19 cellular contexts compared by ENCODE assay signal in genomic region chr2:170582313-170582712, GRCh38.
DNase-seq lines count a peak whose midpoint lies in the region; ATAC-seq, FAIRE-seq and TF ChIP-seq lines count a peak whose summit lies in the region.
"Had no signal": no experiment of that assay in that cellular context is flagged by ENCODE, and none has a peak within 500 bp of the region (broad histone marks: within the 10 kb centered on the region; RNA-seq: fewer than 3 reads in every experiment).

No MANE protein-coding gene starts in this region.

- H3K4me3 ChIP-seq in GM23338: 0 out of 2 replicates have a peak overlapping the region, but pooled peaks have one; percentile 34
- no peak overlapping the region for H3K4me3 ChIP-seq in HUES48 (ENCODE audit: low read depth, low read length)
- no peak overlapping the region; a peak in 1 of 8 replicates for H3K4me3 ChIP-seq in H1 (ENCODE audit: extremely low read depth in 1 of 4, insufficient read depth in 2 of 4, low read depth in 3 of 4, low read length in 4 of 4)
- no peak overlapping the region for H3K4me3 ChIP-seq in uterus
- H3K4me3 ChIP-seq: BLaER1 treated with 17β-estradiol and CSF1 and Interleukin-3, amounts not matched to agents 10 nM and 100 nM; SK-N-MC had no signal

- no peak overlapping the region for H3K56ac ChIP-seq in H1 (replicated peaks; ENCODE audit: insufficient read length, low read depth, low read length)

- CTCF ChIA-PET in H1 (lab: Charles Lee; ENCODE audit: partially characterized antibody): interaction anchor here (0.9 to 1.4 kb wide), 3 partner anchors 26 to 347 kb away, joined by 3 read pairs; no protein-coding TSS in a partner anchor

- H3K14ac ChIP-seq in H1 (ENCODE audit: insufficient read length): no peak overlapping the region

- H3K4me1 Mint-ChIP-seq in GM23338 (peaks cover 15% of the 10 kb centered on the region; the same call in 2 of the 3 replicates), nephron progenitor cell (peaks cover 55% of the 10 kb centered on the region)

- H3K9me3 Mint-ChIP-seq in GM23338 (no peaks in the 10 kb centered on the region), nephron progenitor cell (no peaks in the 10 kb centered on the region)
- H3K9me3 Mint-ChIP-seq: CD8-positive, alpha-beta T cell had no signal

- TF ChIP-seq RAD21 in H1 (IDR thresholded peaks at IDR 0.05 in 1 of 2, conservative IDR thresholded peaks at IDR 0.05 in 1 of 2; ENCODE audit: low read depth in 2 of 2, low read length in 2 of 2): no peak

- no peak overlapping the region for H3K4ac ChIP-seq in H1 (replicated peaks; ENCODE audit: insufficient read length, low read depth, low read length)

- H3K36me3 Mint-ChIP-seq in GM23338 (ENCODE audit: low read depth) (no peaks in the 10 kb centered on the region), nephron progenitor cell (ENCODE audit: low read depth) (no peaks in the 10 kb centered on the region)
- H3K36me3 Mint-ChIP-seq: CD8-positive, alpha-beta T cell had no signal

- H3K4me1 ChIP-seq in GM23338 (ENCODE audit: insufficient read depth) (peaks cover 15% of the 10 kb centered on the region), HUES48 (ENCODE audit: control insufficient read depth, insufficient read depth, low read length) (peaks cover 11% of the 10 kb centered on the region), H1 (replicated peaks in 1 of 4; ENCODE audit: control insufficient read depth in 3 of 4, insufficient read depth in 4 of 4, low read length in 3 of 4) (peaks cover 0 to 8% (median 7%) of the 10 kb centered on the region in 4 experiments; a peak in 4 of 7 replicates), uterus (no peaks in the 10 kb centered on the region)
- H3K4me1 ChIP-seq: BLaER1 treated with 17β-estradiol and CSF1 and Interleukin-3, amounts not matched to agents 10 nM and 100 nM had no signal

- no peak for TF ChIP-seq CTCF in GM23338 (conservative IDR thresholded peaks at IDR 0.05; ENCODE audit: low read depth in 2 of 2)
- no peak for TF ChIP-seq CTCF in H1 (IDR thresholded peaks at IDR 0.05; ENCODE audit: control extremely low read depth in 1 of 3, insufficient read depth in 1 of 3, low read depth in 1 of 3, low read length in 3 of 3)
- no peak for TF ChIP-seq CTCF in nephron progenitor cell (IDR thresholded peaks at IDR 0.05)
- TF ChIP-seq CTCF in uterus (IDR thresholded peaks at IDR 0.05): no peak

- POLR2A ChIA-PET in H1 (lab: Charles Lee; ENCODE audit: partially characterized antibody): interaction anchor here (1.5 kb wide), 1 partner anchor 11 kb away, joined by 4 read pairs; no protein-coding TSS in a partner anchor

- DNase-seq in GM23338 (ENCODE audit: low spot score) (no peak), H1 (ENCODE audit: low read depth in 1 of 2, low spot score in 2 of 2) (no peak), nephron progenitor cell (no peak), NCI-H2029 (lab: John Stamatoyannopoulos, UW) (no peak), uterus (no peak)
- DNase-seq: Calu3; CD8-positive, alpha-beta T cell; HCEC 1CT; KG1; NCI-H1417; NCI-H187; NCI-H2227 treated with DMSO at 0.1 percent for 48 hours; NCI-H524; SHP77 had no signal

- no peak overlapping the region; the same call in 1 of the 2 replicates for H3K27ac Mint-ChIP-seq in GM23338
- H3K27ac Mint-ChIP-seq in nephron progenitor cell: peak overlapping the region; percentile 88
- H3K27ac Mint-ChIP-seq: CD8-positive, alpha-beta T cell had no signal

- TF ChIP-seq POLR2A in H1 (IDR thresholded peaks at IDR 0.05; ENCODE audit: control extremely low read depth in 1 of 2, low read depth in 2 of 2, low read length in 2 of 2) (no peak), uterus (IDR thresholded peaks at IDR 0.05) (no peak)

- H2AFZ ChIP-seq in GM23338 (peak overlapping the region; percentile 96), H1 (ENCODE audit: low read length) (peak overlapping the region; percentile 83)

- H3K4me2 ChIP-seq in GM23338: peak overlapping the region; percentile 68
- peak overlapping the region; percentile 36 to 46 for H3K4me2 ChIP-seq in H1 (ENCODE audit: insufficient read depth in 1 of 2, low read depth in 2 of 2, low read length in 2 of 2)
- H3K4me2 ChIP-seq: BLaER1 treated with 17β-estradiol and CSF1 and Interleukin-3, amounts not matched to agents 10 nM and 100 nM had no signal

- no peaks in the 10 kb centered on the region for H3K27me3 ChIP-seq in GM23338 (ENCODE audit: insufficient read depth)
- H3K27me3 ChIP-seq in HUES48 (ENCODE audit: control insufficient read depth, insufficient read depth, low read length): no peaks in the 10 kb centered on the region
- H3K27me3 ChIP-seq in H1 (replicated peaks in 1 of 4; ENCODE audit: control insufficient read depth in 3 of 4, extremely low read depth in 1 of 4, insufficient read depth in 3 of 4, low read length in 3 of 4): no peaks in the 10 kb centered on the region
- H3K27me3 ChIP-seq in uterus: no peaks in the 10 kb centered on the region
- H3K27me3 ChIP-seq: BLaER1 treated with 17β-estradiol and CSF1 and Interleukin-3, amounts not matched to agents 10 nM and 100 nM had no signal

- no peaks in the 10 kb centered on the region for H3K9me3 ChIP-seq in HUES48 (ENCODE audit: control insufficient read depth, insufficient read depth, low read length)
- H3K9me3 ChIP-seq in H1 (ENCODE audit: insufficient read depth in 2 of 2, low read depth in 1 of 2, low read length in 1 of 2): no peaks in the 10 kb centered on the region
- H3K9me3 ChIP-seq in uterus: no peaks in the 10 kb centered on the region
- H3K9me3 ChIP-seq: BLaER1 treated with 17β-estradiol and CSF1 and Interleukin-3, amounts not matched to agents 10 nM and 100 nM had no signal

- H2BK120ac ChIP-seq in H1 (replicated peaks; ENCODE audit: low read depth, low read length): peak overlapping the region; percentile 8

- no peak overlapping the region for H3K23ac ChIP-seq in H1 (ENCODE audit: insufficient read length)

- H3K36me3 ChIP-seq in GM23338 (ENCODE audit: insufficient read depth): no peaks in the 10 kb centered on the region
- H3K36me3 ChIP-seq in HUES48 (ENCODE audit: control insufficient read depth, insufficient read depth, low read length): no peaks in the 10 kb centered on the region
- H3K36me3 ChIP-seq in H1 (ENCODE audit: control insufficient read depth in 2 of 4, insufficient read depth in 4 of 4, low read length in 3 of 4): no peaks in the 10 kb centered on the region
- no peaks in the 10 kb centered on the region for H3K36me3 ChIP-seq in uterus
- H3K36me3 ChIP-seq: BLaER1 treated with 17β-estradiol and CSF1 and Interleukin-3, amounts not matched to agents 10 nM and 100 nM had no signal

- FAIRE-seq in H1 (lab: Jason Lieb, UNC): peak; percentile 28
- FAIRE-seq: GM12892 had no signal

- H3K4me3 Mint-ChIP-seq in GM23338 (no peak overlapping the region), nephron progenitor cell (no peak overlapping the region)
- H3K4me3 Mint-ChIP-seq: CD8-positive, alpha-beta T cell had no signal

- H3K23me2 ChIP-seq in H1 (ENCODE audit: low read depth, low read length): no peaks in the 10 kb centered on the region

- no peak overlapping the region for H2BK15ac ChIP-seq in H1 (ENCODE audit: low read length)

- no peaks in the 10 kb centered on the region for H3K79me1 ChIP-seq in H1 (ENCODE audit: low read depth, low read length)

- H3K79me2 ChIP-seq in GM23338 (replicated peaks; ENCODE audit: insufficient read depth): no peaks in the 10 kb centered on the region
- H3K79me2 ChIP-seq in H1 (ENCODE audit: control insufficient read depth in 1 of 2, insufficient read depth in 2 of 2, low read length in 2 of 2): no peaks in the 10 kb centered on the region

- peak overlapping the region; percentile 32 for H4K91ac ChIP-seq in H1 (replicated peaks; ENCODE audit: insufficient read length, low read length)

- no peak overlapping the region for H3K18ac ChIP-seq in H1 (ENCODE audit: extremely low read depth, low read length)

- H3K27me3 Mint-ChIP-seq in GM23338 (ENCODE audit: insufficient read depth, low read depth, poor library complexity): peaks cover 1% of the 10 kb centered on the region
- H3K27me3 Mint-ChIP-seq in nephron progenitor cell (ENCODE audit: low read depth, poor library complexity): no peaks in the 10 kb centered on the region

- H4K5ac ChIP-seq in H1 (ENCODE audit: insufficient read length, low read depth, low read length): no peak overlapping the region

- peak overlapping the region; percentile 90 for H2BK20ac ChIP-seq in H1 (ENCODE audit: low read length)

- no peak for TF ChIP-seq EP300 in H1 (IDR thresholded peaks at IDR 0.05; ENCODE audit: borderline replicate concordance in 1 of 2, low read depth in 2 of 2, low read length in 2 of 2)

- whole genome bisulfite sequencing in H1 (ENCODE audit: extremely low coverage in 1 of 2, insufficient coverage in 1 of 2, insufficient read length in 1 of 2, insufficient replicate concordance in 2 of 2, low coverage in 1 of 2, low lambda C conversion rate in 2 of 2, missing lambda C conversion rate in 1 of 2), 2 experiments: 72% methylated on average over 3 of the region's 3 CpGs; no CpG with 5 or more reads in 1 of the 2 experiments

- H4K20me1 ChIP-seq in GM23338 (replicated peaks; ENCODE audit: insufficient read depth) (no peaks in the 10 kb centered on the region), H1 (replicated peaks in 1 of 2; ENCODE audit: control insufficient read depth in 1 of 2, insufficient read depth in 2 of 2, low read length in 2 of 2) (no peaks in the 10 kb centered on the region)
- H4K20me1 ChIP-seq: BLaER1 treated with 17β-estradiol and CSF1 and Interleukin-3, amounts not matched to agents 10 nM and 100 nM had no signal

- no peak overlapping the region; the same call in 1 of the 2 replicates for H2BK5ac ChIP-seq in H1 (ENCODE audit: low read depth, low read length)

- peak overlapping the region; percentile 47; the same call in 1 of the 2 replicates for H4K8ac ChIP-seq in H1 (ENCODE audit: extremely low read depth, insufficient read depth, low read length)

- intact Hi-C loops in uterus (cut with DNase I; ENCODE audit: low total_unique reads): no loop called here

- 0 out of 2 replicates have a peak, but pooled peaks cover 6% of the 10 kb centered on the region for H3F3A ChIP-seq in GM23338 (replicated peaks; ENCODE audit: low read depth)

- H3K9me2 ChIP-seq in GM23338 (ENCODE audit: insufficient read depth): no peaks in the 10 kb centered on the region

- no peak overlapping the region for H3K9ac ChIP-seq in HUES48 (ENCODE audit: low read depth, low read length)
- H3K9ac ChIP-seq in H1 (replicated peaks in 1 of 4; ENCODE audit: extremely low read depth in 1 of 4, low read depth in 3 of 4, low read length in 3 of 4): no peak overlapping the region
- H3K9ac ChIP-seq: BLaER1 treated with 17β-estradiol and CSF1 and Interleukin-3, amounts not matched to agents 10 nM and 100 nM had no signal

- ATAC-seq in GM23338 (peak; percentile 69), GM21576 (IDR thresholded peaks at IDR 0.05; ENCODE audit: unreplicated experiment) (no peak)
- ATAC-seq: CD8-positive, alpha-beta T cell had no signal

- H2AK5ac ChIP-seq in H1 (ENCODE audit: low read depth, low read length): no peak overlapping the region

- H3K27ac ChIP-seq in GM23338 (ENCODE audit: low read depth) (peak overlapping the region; percentile 88), HUES48 (ENCODE audit: low read depth, low read length) (peak overlapping the region; percentile 83), H1 (ENCODE audit: low read depth, low read length) (peak overlapping the region; percentile 2; the same call in 1 of the 2 replicates), uterus (no peak overlapping the region)
- H3K27ac ChIP-seq: BLaER1 treated with 17β-estradiol and CSF1 and Interleukin-3, amounts not matched to agents 10 nM and 100 nM; SK-N-MC had no signal

- H2BK12ac ChIP-seq in H1 (ENCODE audit: low read depth, low read length): peak overlapping the region; percentile 69; the same call in 1 of the 2 replicates

Comparison
In these comparisons a context has a peak if more than half of its experiments do, and no peak if none do; other contexts are left out.
1. H3K27ac ChIP-seq: peak in GM23338 (single experiment), HUES48 (single experiment) and H1 (single experiment); none in uterus (0 of 2).